ENCODE assay signal across 8 cellular contexts in the genomic region with DNA sequence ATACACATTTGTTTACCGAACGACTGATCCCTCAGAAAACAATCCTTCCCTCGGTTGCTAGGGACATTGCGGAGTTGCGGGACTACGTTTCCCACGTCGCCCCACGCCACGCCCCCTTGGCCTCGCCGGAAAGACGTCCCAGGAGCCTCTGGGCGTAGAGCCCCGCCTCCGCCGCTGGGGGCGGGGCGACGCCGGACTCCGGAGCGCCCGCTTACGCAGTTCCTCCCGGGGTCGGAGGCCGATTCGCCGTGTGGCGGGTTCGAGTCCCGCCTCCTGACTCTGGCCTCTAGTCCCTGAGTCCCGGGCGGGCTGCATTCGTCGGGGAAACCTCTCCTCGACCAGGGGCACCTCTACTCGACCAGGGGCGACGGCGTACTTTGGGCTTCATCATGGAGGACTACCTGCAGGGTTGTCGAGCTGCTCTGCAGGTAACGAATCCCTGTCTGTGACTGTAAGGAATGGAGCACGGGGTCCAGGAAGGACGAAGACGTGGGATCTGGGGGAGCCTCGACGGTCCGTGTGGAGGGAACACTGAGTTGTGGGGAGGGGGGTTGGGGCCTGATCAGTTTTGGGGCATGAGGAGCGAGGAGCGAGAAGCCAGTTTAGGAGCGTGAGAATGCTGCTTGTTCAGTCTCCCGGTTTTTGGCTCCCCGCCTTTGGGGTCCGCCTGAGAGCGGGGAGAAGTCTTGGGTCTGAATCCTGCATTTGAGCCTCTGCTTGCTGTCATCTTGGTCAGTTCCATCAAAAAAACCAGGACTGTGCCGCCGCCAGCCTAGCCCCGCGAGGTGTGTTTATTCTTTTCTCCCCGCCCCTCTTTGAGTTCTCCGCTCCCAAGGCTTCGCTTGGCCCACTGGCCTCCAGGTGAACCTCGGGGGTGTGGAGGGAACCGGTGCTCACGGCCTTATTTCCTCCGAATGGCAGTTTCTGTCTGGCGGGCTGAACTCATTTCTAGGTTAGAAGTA. TPM values are rescaled to one million over a fixed set of nuclear protein-coding genes. Genes with fewer than 3 reads are reported as not detected.
DNase-seq lines count a peak whose midpoint lies in the region; ATAC-seq and TF ChIP-seq lines count a peak whose summit lies in the region.

Gene PRUNE1 (plus strand): TSS at position 206 of the 962 bp plus-strand sequence. CDS start 184 bp downstream, at position 390.

- intact Hi-C loops in activated CD4-positive, alpha-beta T cell treated with anti-CD3 and anti-CD28 coated beads for 36 hours (cut with DNase I, micrococcal nuclease) = loop anchor here (1.0 to 5.0 kb wide), 19 partner anchors 34 to 687 kb away; partner anchors contain the start of genes CDC42SE1 (in 2 of the 2), GABPB2 (in 2 of the 2), TNFAIP8L2 (in 2 of the 2) and ARNT (in 1 of the 2)

- peaks cover 61% of the 10 kb centered on the region for H3K4me1 Mint-ChIP-seq in activated CD4-positive, alpha-beta T cell treated with anti-CD3 and anti-CD28 coated beads for 36 hours
- peaks cover 68% of the 10 kb centered on the region for H3K4me1 Mint-ChIP-seq in chondrocyte (ENCODE audit: low read depth)

- H3K4me3 Mint-ChIP-seq in activated CD4-positive, alpha-beta T cell treated with anti-CD3 and anti-CD28 coated beads for 36 hours = peak within 1 kb of the TSS; percentile 90
- peak within 1 kb of the TSS; percentile 96 for H3K4me3 Mint-ChIP-seq in chondrocyte (ENCODE audit: unreplicated experiment)

- H3K27me3 ChIP-seq in AG04450 (ENCODE audit: control insufficient read depth, insufficient read depth, low read length) (no peaks in the 10 kb centered on the region), kidney epithelial cell (ENCODE audit: control insufficient read depth, insufficient read depth, low read length) (no peaks in the 10 kb centered on the region)

- H3K27me3 Mint-ChIP-seq in activated CD4-positive, alpha-beta T cell treated with anti-CD3 and anti-CD28 coated beads for 36 hours = no peaks in the 10 kb centered on the region
- no peaks in the 10 kb centered on the region for H3K27me3 Mint-ChIP-seq in chondrocyte (ENCODE audit: low read depth)

- no peaks in the 10 kb centered on the region for H3K9me3 ChIP-seq in AG04450 (ENCODE audit: control insufficient read depth, insufficient read depth, low read length)

- peak within 1 kb of the TSS; percentile 82 for H3K27ac ChIP-seq in AG04450 (ENCODE audit: low read depth, low read length)

- no peaks in the 10 kb centered on the region for H3K9me3 Mint-ChIP-seq in activated CD4-positive, alpha-beta T cell treated with anti-CD3 and anti-CD28 coated beads for 36 hours (ENCODE audit: low read depth)
- H3K9me3 Mint-ChIP-seq in chondrocyte (ENCODE audit: low read depth) = no peaks in the 10 kb centered on the region

- ATAC-seq in GM19035 (IDR thresholded peaks at IDR 0.05; ENCODE audit: unreplicated experiment) (peak; percentile 75), HG03442 (IDR thresholded peaks at IDR 0.05; ENCODE audit: unreplicated experiment) (peak; percentile 73)
- ATAC-seq in activated CD4-positive, alpha-beta T cell treated with anti-CD3 and anti-CD28 coated beads for 36 hours = peak; percentile 84

- no peaks in the 10 kb centered on the region for H3K36me3 ChIP-seq in kidney epithelial cell (ENCODE audit: control insufficient read depth, insufficient read depth, low read length)

- H3K36me3 Mint-ChIP-seq in activated CD4-positive, alpha-beta T cell treated with anti-CD3 and anti-CD28 coated beads for 36 hours (ENCODE audit: low read depth) = peaks cover 3% of the 10 kb centered on the region
- no peaks in the 10 kb centered on the region for H3K36me3 Mint-ChIP-seq in chondrocyte (ENCODE audit: low read depth)

- peak within 1 kb of the TSS; percentile 96 for H3K27ac Mint-ChIP-seq in activated CD4-positive, alpha-beta T cell treated with anti-CD3 and anti-CD28 coated beads for 36 hours
- H3K27ac Mint-ChIP-seq in chondrocyte (ENCODE audit: unreplicated experiment) = peak within 1 kb of the TSS; percentile 96

- POLR2A ChIA-PET in AG04450 (lab: Yijun Ruan, JAX) = no interaction called here
- POLR2A ChIA-PET in activated CD4-positive, alpha-beta T cell treated with anti-CD3 and anti-CD28 coated beads for 36 hours (lab: Charles Lee) = no interaction called here

- TF ChIP-seq CTCF in AG04450 (IDR thresholded peaks at IDR 0.05; ENCODE audit: low read depth, low read length) = no peak
- TF ChIP-seq CTCF in chondrocyte (IDR thresholded peaks at IDR 0.05) = no peak
- no peak for TF ChIP-seq CTCF in kidney epithelial cell (IDR thresholded peaks at IDR 0.05; ENCODE audit: insufficient read depth, low read length, poor library complexity, severe bottlenecking)

- H3K4me3 ChIP-seq in AG04450 (ENCODE audit: low read depth, low read length) (peak within 1 kb of the TSS; percentile 96), kidney epithelial cell (ENCODE audit: low read depth, low read length) (peak within 1 kb of the TSS; percentile 79)

- CTCF ChIA-PET in AG04450 (lab: Charles Lee) = interaction anchor here (0.7 to 0.9 kb wide), 3 partner anchors 16 to 448 kb away, joined by 3 to 5 read pairs (median 4); no protein-coding TSS in a partner anchor
- CTCF ChIA-PET in activated CD4-positive, alpha-beta T cell treated with anti-CD3 and anti-CD28 coated beads for 36 hours (lab: Charles Lee) = interaction anchor here (0.6 to 1.0 kb wide), 5 partner anchors 51 to 728 kb away, joined by 3 to 6 read pairs (median 3); no protein-coding TSS in a partner anchor

- peak; percentile 88 for DNase-seq in AG04450 (ENCODE audit: low read depth, low spot score)
- DNase-seq in NCI-H524 treated with DMSO at 0.1 percent for 48 hours (lab: John Stamatoyannopoulos, UW) = peak; percentile 37
- peak; percentile 99 for DNase-seq in activated CD4-positive, alpha-beta T cell treated with anti-CD3 and anti-CD28 coated beads for 36 hours
- peak; percentile 97 for DNase-seq in chondrocyte (ENCODE audit: low spot score)
- DNase-seq in kidney epithelial cell (ENCODE audit: low read depth) = peak; percentile 79
- peak; percentile 98 for DNase-seq in stimulated activated CD4-positive, alpha-beta T cell treated with anti-CD3 and anti-CD28 coated beads, Interleukin-15, amount 100 ng/mL, for 24 hours

RNA-seq across cellular contexts. Expression of gene PRUNE1, which starts in this region (rescaled TPM):
- 18.3 and 21.7 TPM in 2 replicates for polyA plus RNA-seq in AG04450 (2011; rRNA removed)
- 17.9 and 20.5 TPM in 2 replicates for polyA minus RNA-seq in AG04450 (2011; rRNA and poly(A)+ RNA removed)
- 10 to 100 TPM; 13.6 to 18.6 TPM for total RNA-seq in activated CD4-positive, alpha-beta T cell treated with anti-CD3 and anti-CD28 coated beads for 36 hours
- total RNA-seq in chondrocyte = 14.1 to 15.4 TPM (median 15.3 TPM) in 3 replicates
- total RNA-seq in kidney epithelial cell = 12.1 and 15.8 TPM in 2 replicates

Comparison
In these comparisons a context has a peak if more than half of its experiments do, and no peak if none do; other contexts are left out.
1. Peak in every context shown above with its lines: DNase-seq, ATAC-seq, H3K4me3 ChIP-seq and H3K27ac ChIP-seq.
2. DNase-seq: peak in every context shown above with its lines; median percentile 99 in activated CD4-positive, alpha-beta T cell treated with anti-CD3 and anti-CD28 coated beads for 36 hours; 98 in stimulated activated CD4-positive, alpha-beta T cell treated with anti-CD3 and anti-CD28 coated beads, Interleukin-15, amount 100 ng/mL, for 24 hours; 97 in chondrocyte; 88 in AG04450; 79 in kidney epithelial cell; 37 in NCI-H524 treated with DMSO at 0.1 percent for 48 hours.